ENCODE assay signal across 22 cellular contexts in the genomic region with DNA sequence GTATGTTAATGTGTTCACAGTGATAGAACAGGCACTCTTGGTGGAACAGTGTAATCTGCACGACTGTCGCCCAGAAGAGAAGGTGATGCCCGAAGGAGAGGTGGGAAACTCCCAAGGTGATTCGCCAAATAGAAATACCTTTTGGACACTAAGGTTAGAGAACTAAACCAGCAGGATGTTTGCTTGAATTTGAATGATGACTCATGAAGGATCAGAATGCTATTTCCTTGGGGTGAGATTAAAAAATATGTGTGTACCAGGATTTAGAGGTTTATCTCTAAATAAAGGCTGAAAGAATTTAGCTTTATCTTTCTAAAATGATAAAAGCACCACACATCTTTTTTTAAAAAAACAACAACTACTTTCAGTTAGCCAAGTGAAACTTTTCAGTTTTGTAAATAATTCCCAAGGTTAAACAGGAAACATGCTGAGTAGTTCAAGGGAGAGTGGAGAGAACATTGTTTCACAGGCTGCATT.
DNase-seq lines count a peak whose midpoint lies in the region; ATAC-seq, FAIRE-seq and TF ChIP-seq lines count a peak whose summit lies in the region.
"Had no signal": no experiment of that assay in that cellular context is flagged by ENCODE, and none has a peak within 500 bp of the region (broad histone marks: within the 10 kb centered on the region; RNA-seq: fewer than 3 reads in every experiment).

No MANE protein-coding gene starts in this region.

- no peak overlapping the region for H3K9ac ChIP-seq in keratinocyte (ENCODE audit: control insufficient read depth, extremely low read depth, insufficient read depth, low read length)
- H3K9ac ChIP-seq: KMS-11, SK-N-SH had no signal

- 0 out of 3 replicates have a peak, but pooled peaks cover 7% of the 10 kb centered on the region for H3K4me1 ChIP-seq in A549
- peaks cover 27% of the 10 kb centered on the region for H3K4me1 ChIP-seq in keratinocyte (ENCODE audit: control insufficient read depth, extremely low read depth, insufficient read depth, low read length)
- no peaks in the 10 kb centered on the region for H3K4me1 ChIP-seq in A673 (ENCODE audit: insufficient read depth, low read length, poor library complexity, severe bottlenecking)
- H3K4me1 ChIP-seq: spleen had no signal

- CTCF ChIA-PET in A549 (lab: Yijun Ruan, JAX) (no interaction called here), A673 (lab: Charles Lee) (no interaction called here)

- no peaks in the 10 kb centered on the region for H3K27me3 ChIP-seq in keratinocyte (ENCODE audit: control insufficient read depth, extremely low read depth, insufficient read depth, low read length)
- H3K27me3 ChIP-seq in A673 (replicated peaks; ENCODE audit: insufficient read depth, low read depth, low read length, poor library complexity) = no peaks in the 10 kb centered on the region
- H3K27me3 ChIP-seq: hepatocyte, spleen had no signal

- no peaks in the 10 kb centered on the region for H3K36me3 ChIP-seq in keratinocyte (ENCODE audit: control insufficient read depth in 2 of 2, extremely low read depth in 1 of 2, insufficient read depth in 2 of 2, low read length in 2 of 2)
- H3K36me3 ChIP-seq in A673 (ENCODE audit: insufficient read depth, low read length, poor library complexity, severe bottlenecking) = no peaks in the 10 kb centered on the region
- H3K36me3 ChIP-seq: spleen had no signal

- intact Hi-C loops in A673 (cut with micrococcal nuclease; ENCODE audit: unreplicated experiment) = no loop called here

- H3K79me2 ChIP-seq in keratinocyte (ENCODE audit: control insufficient read depth, insufficient read depth, low read length) = no peaks in the 10 kb centered on the region
- H3K79me2 ChIP-seq: hepatocyte had no signal

- dilution Hi-C loops in keratinocyte (cut with MboI; ENCODE audit: extremely low pct_ligation_motif_present, low sequenced_read_pairs) = no loop called here

- 6% methylated on average over 4 of the region's 4 CpGs for WGBS in A549 (ENCODE audit: missing lambda C conversion rate)

- TF ChIP-seq EP300 in A549 (IDR thresholded peaks at IDR 0.05) = no peak

- no peak overlapping the region for H3K27ac ChIP-seq in A549
- H3K27ac ChIP-seq in keratinocyte (ENCODE audit: control insufficient read depth, insufficient read depth, low read length) = peak overlapping the region; percentile 19
- H3K27ac ChIP-seq in A673 (ENCODE audit: low read depth, low read length, poor library complexity, severe bottlenecking) = no peak overlapping the region
- H3K27ac ChIP-seq: hepatocyte, KMS-11, spleen had no signal

- H3K9me3 ChIP-seq in A549 (peaks cover 11% of the 10 kb centered on the region; the same call in 1 of the 3 replicates), keratinocyte (ENCODE audit: control insufficient read depth, low read depth, low read length) (peaks cover 2% of the 10 kb centered on the region), A673 (ENCODE audit: low read depth, low read length, poor library complexity, severe bottlenecking) (peaks cover 8% of the 10 kb centered on the region)
- H3K9me3 ChIP-seq: SK-N-SH had no signal

- H3K9me1 ChIP-seq in keratinocyte (ENCODE audit: control insufficient read depth, extremely low read depth, insufficient read depth, low read length) = no peaks in the 10 kb centered on the region

- H3K4me2 ChIP-seq in A549 (peak overlapping the region; percentile 18; the same call in 1 of the 3 replicates), keratinocyte (ENCODE audit: control insufficient read depth, extremely low read depth, insufficient read depth, low read depth, low read length) (peak overlapping the region; percentile 54)
- H3K4me2 ChIP-seq: hepatocyte, KMS-11, SK-N-SH had no signal

- H3K4me3 ChIP-seq in A549 (no peak overlapping the region), astrocyte of the spinal cord (ENCODE audit: low read depth, low read length) (no peak overlapping the region), keratinocyte (ENCODE audit: control insufficient read depth in 2 of 3, extremely low read depth in 1 of 3, insufficient read depth in 2 of 3, low read depth in 1 of 3, low read length in 3 of 3) (no peak overlapping the region), A673 (ENCODE audit: low read depth, low read length, poor library complexity, severe bottlenecking) (no peak overlapping the region)
- H3K4me3 ChIP-seq: hepatocyte, spleen had no signal

- POLR2A ChIA-PET in A549 (lab: Yijun Ruan, JAX) (no interaction called here), A673 (lab: Charles Lee; ENCODE audit: low non-redundant PET) (no interaction called here)

- peak overlapping the region; percentile 25 for H2AFZ ChIP-seq in keratinocyte (ENCODE audit: control insufficient read depth, low read length)
- H2AFZ ChIP-seq: hepatocyte had no signal

- in situ Hi-C loops in astrocyte of the spinal cord (cut with HindIII; ENCODE audit: low sequenced_read_pairs) = no loop called here

- no peak for TF ChIP-seq POLR2A in A549 (IDR thresholded peaks at IDR 0.05; ENCODE audit: low read length)

- DNase-seq in A549 (ENCODE audit: low read depth in 1 of 2, low spot score in 1 of 2) (no peak), HT1080 (ENCODE audit: low read depth) (peak; percentile 49), astrocyte of the spinal cord (ENCODE audit: low read depth, low spot score) (peak; percentile 46), keratinocyte (ENCODE audit: low read depth, low spot score) (no peak), A673 (ENCODE audit: low spot score) (no peak), SW480 (ENCODE audit: low spot score) (no peak), NCI-H345 (lab: John Stamatoyannopoulos, UW) (no peak)
- DNase-seq: ACHN; activated CD4-positive, alpha-beta T cell treated with anti-CD3 and anti-CD28 coated beads, Interleukin-2, amount 50 U/mL, for 4 hours; activated T-cell treated with anti-CD3 and anti-CD28 coated beads, Interleukin-2, amount 50 U/mL, for 72 hours; Caco-2; erythroblast; left colon; NCI-H1105 treated with DMSO at 0.1 percent for 48 hours; NCI-H2227 treated with DMSO at 0.1 percent for 48 hours; SK-N-SH; spleen; stimulated activated naive CD4-positive, alpha-beta T cell treated with Interleukin-2 at 50 U/mL for 16 hours had no signal

- no peak for TF ChIP-seq CTCF in A549 (IDR thresholded peaks at IDR 0.05)
- no peak for TF ChIP-seq CTCF in astrocyte of the spinal cord (IDR thresholded peaks at IDR 0.05; ENCODE audit: low read depth, low read length)
- TF ChIP-seq CTCF in keratinocyte (optimal IDR thresholded peaks at IDR 0.05 in 1 of 3, IDR thresholded peaks at IDR 0.05 in 1 of 3, conservative IDR thresholded peaks at IDR 0.05 in 1 of 3; ENCODE audit: extremely low read depth in 1 of 3, insufficient read depth in 2 of 3, low read length in 3 of 3) = no peak
- TF ChIP-seq CTCF in A673 (conservative IDR thresholded peaks at IDR 0.05; ENCODE audit: low read depth, low read length) = no peak

- ATAC-seq in A549 (no peak), GM19328 (IDR thresholded peaks at IDR 0.05; ENCODE audit: unreplicated experiment) (no peak)
- ATAC-seq: activated T-cell treated with anti-CD3 and anti-CD28 coated beads, Interleukin-2, amount 50 U/mL, for 72 hours; left colon had no signal

- FAIRE-seq in A549 (lab: Jason Lieb, UNC) (no peak), keratinocyte (lab: Jason Lieb, UNC) (peak; percentile 49)
- FAIRE-seq: colon had no signal

- no TSS peak for BruUV-seq in A673 (replicated peaks; lab: Mats Ljungman, UMichigan)

- no peak for TF ChIP-seq RAD21 in A549 (conservative IDR thresholded peaks at IDR 0.05 in 1 of 2, IDR thresholded peaks at IDR 0.05 in 1 of 2)

- H4K20me1 ChIP-seq in keratinocyte (ENCODE audit: control insufficient read depth, extremely low read depth, insufficient read depth, low read length) = no peaks in the 10 kb centered on the region

TF ChIP-seq in A549, 52 proteins besides CTCF, POLR2A, EP300 and RAD21:
- TF ChIP-seq, protein P1, sequence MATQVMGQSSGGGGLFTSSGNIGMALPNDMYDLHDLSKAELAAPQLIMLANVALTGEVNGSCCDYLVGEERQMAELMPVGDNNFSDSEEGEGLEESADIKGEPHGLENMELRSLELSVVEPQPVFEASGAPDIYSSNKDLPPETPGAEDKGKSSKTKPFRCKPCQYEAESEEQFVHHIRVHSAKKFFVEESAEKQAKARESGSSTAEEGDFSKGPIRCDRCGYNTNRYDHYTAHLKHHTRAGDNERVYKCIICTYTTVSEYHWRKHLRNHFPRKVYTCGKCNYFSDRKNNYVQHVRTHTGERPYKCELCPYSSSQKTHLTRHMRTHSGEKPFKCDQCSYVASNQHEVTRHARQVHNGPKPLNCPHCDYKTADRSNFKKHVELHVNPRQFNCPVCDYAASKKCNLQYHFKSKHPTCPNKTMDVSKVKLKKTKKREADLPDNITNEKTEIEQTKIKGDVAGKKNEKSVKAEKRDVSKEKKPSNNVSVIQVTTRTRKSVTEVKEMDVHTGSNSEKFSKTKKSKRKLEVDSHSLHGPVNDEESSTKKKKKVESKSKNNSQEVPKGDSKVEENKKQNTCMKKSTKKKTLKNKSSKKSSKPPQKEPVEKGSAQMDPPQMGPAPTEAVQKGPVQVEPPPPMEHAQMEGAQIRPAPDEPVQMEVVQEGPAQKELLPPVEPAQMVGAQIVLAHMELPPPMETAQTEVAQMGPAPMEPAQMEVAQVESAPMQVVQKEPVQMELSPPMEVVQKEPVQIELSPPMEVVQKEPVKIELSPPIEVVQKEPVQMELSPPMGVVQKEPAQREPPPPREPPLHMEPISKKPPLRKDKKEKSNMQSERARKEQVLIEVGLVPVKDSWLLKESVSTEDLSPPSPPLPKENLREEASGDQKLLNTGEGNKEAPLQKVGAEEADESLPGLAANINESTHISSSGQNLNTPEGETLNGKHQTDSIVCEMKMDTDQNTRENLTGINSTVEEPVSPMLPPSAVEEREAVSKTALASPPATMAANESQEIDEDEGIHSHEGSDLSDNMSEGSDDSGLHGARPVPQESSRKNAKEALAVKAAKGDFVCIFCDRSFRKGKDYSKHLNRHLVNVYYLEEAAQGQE (IDR thresholded peaks at IDR 0.05) = no peak
- no peak for TF ChIP-seq RARB (CRISPR knock-in tag; IDR thresholded peaks at IDR 0.05)
- no peak for TF ChIP-seq FOSL2 (IDR thresholded peaks at IDR 0.05)
- peak; percentile 20; the same call in 1 of the 2 replicates for TF ChIP-seq FOSL2 (CRISPR knock-in tag; IDR thresholded peaks at IDR 0.05)
- TF ChIP-seq RCOR1 (IDR thresholded peaks at IDR 0.05; ENCODE audit: low read depth, low read length) = no peak

Comparison
In these comparisons a context has a peak if more than half of its experiments do, and no peak if none do; other contexts are left out.
1. DNase-seq: peak in HT1080 (single experiment) and astrocyte of the spinal cord (single experiment); none in A549 (0 of 2), keratinocyte (single experiment), A673 (single experiment), SW480 (single experiment) and NCI-H345 (single experiment).